Comparison of ENCODE assay signal across 9 cellular contexts in the genomic region with DNA sequence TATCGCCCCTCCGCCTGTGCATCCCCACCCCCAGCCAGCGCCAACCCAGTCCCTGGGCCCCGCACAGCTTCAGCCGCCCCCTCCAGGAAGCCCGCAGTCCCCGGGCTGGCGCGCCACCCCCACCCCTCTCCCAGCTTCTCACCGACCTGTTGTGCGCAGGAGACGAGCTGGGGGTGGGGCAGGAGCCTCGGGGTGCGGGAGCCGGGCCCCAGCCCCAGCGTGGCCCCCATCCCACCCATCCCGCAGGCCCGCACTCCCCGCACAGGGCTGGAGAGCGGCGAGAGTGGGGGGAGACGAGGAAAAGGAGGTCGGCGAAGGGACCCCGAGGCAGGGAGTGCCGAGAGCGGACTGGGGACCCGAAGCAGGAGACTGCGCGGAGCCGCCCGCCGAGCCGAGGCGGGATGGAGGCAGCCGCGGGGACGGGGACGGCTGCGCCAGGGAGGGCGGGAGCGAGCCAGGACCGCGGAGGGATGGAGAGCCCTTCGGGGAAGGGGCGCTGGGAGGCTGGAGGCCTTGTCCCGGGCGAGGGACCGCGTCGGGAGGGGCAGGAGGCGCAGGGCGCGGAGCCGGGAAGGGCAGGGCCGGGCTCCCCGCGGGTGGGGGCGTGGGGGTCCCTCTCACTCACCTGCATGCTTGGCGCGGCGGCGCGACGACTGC. TPM values are rescaled to one million over a fixed set of nuclear protein-coding genes. Genes with fewer than 3 reads are reported as not detected.
DNase-seq lines count a peak whose midpoint lies in the region; ATAC-seq and TF ChIP-seq lines count a peak whose summit lies in the region.
"Had no signal": no experiment of that assay in that cellular context is flagged by ENCODE, and none has a peak within 500 bp of the region (broad histone marks: within the 10 kb centered on the region; RNA-seq: fewer than 3 reads in every experiment).

No MANE protein-coding gene starts in this region.

- peaks cover 65% of the 10 kb centered on the region for H3K27me3 Mint-ChIP-seq in activated T-cell treated with anti-CD3 and anti-CD28 coated beads, Interleukin-2, amount 50 U/mL, for 72 hours (ENCODE audit: low read depth)

- no peaks in the 10 kb centered on the region for H3K36me3 ChIP-seq in heart right ventricle

- peak overlapping the region; percentile 78 to 82 for H3K4me3 Mint-ChIP-seq in activated T-cell treated with anti-CD3 and anti-CD28 coated beads, Interleukin-2, amount 50 U/mL, for 72 hours

- H3K27ac ChIP-seq in heart right ventricle: no peak overlapping the region
- H3K27ac ChIP-seq: VCaP had no signal

- no peaks in the 10 kb centered on the region for H3K9me3 ChIP-seq in heart right ventricle

- no peak for TF ChIP-seq CTCF in heart right ventricle (IDR thresholded peaks at IDR 0.05)

- DNase-seq in activated CD4-positive, alpha-beta T cell treated with anti-CD3 and anti-CD28 coated beads for 48 hours: peak; percentile 22
- no peak for DNase-seq in activated CD4-positive, alpha-beta T cell treated with anti-CD3 and anti-CD28 coated beads, Interleukin-2, amount 50 U/mL, for 4 hours
- peak; percentile 20 to 36 for DNase-seq in activated T-cell treated with anti-CD3 and anti-CD28 coated beads, Interleukin-2, amount 50 U/mL, for 72 hours
- DNase-seq in heart right ventricle (no peak), sciatic nerve (ENCODE audit: low spot score) (no peak), HPDE6-E6E7 (ENCODE audit: extremely low spot score) (no peak)

- peaks cover 3 to 7% of the 10 kb centered on the region in 2 donors for H3K36me3 Mint-ChIP-seq in activated T-cell treated with anti-CD3 and anti-CD28 coated beads, Interleukin-2, amount 50 U/mL, for 72 hours (ENCODE audit: insufficient read depth in 2 of 2)

- no peak overlapping the region for H3K27ac Mint-ChIP-seq in activated T-cell treated with anti-CD3 and anti-CD28 coated beads, Interleukin-2, amount 50 U/mL, for 72 hours

- 1% methylated on average over 57 to 65 of the region's 65 CpGs for WGBS in heart right ventricle, 2 donors

- peak; percentile 57 to 65 for ATAC-seq in activated T-cell treated with anti-CD3 and anti-CD28 coated beads, Interleukin-2, amount 50 U/mL, for 72 hours (replicated peaks in 1 of 2)
- peak in 5 of 8 donors; percentile 10 to 48 (median 23) for ATAC-seq in heart right ventricle
- peak; percentile 39 for ATAC-seq in sciatic nerve
- ATAC-seq in HG02981 (IDR thresholded peaks at IDR 0.05; ENCODE audit: unreplicated experiment): no peak
- no peak for ATAC-seq in HG02588 (IDR thresholded peaks at IDR 0.05; ENCODE audit: unreplicated experiment)

- H3K4me3 ChIP-seq in heart right ventricle: peak overlapping the region; percentile 25 to 54 (median 45)

- intact Hi-C loops in heart right ventricle (cut with DNase I): loop anchor here in 2 of 10 donors (10.0 kb wide), 2 partner anchors 75 to 85 kb away; no protein-coding TSS in a partner anchor
- intact Hi-C loops in sciatic nerve (cut with DNase I): no loop called here

- peaks cover 32% of the 10 kb centered on the region for H3K4me1 Mint-ChIP-seq in activated T-cell treated with anti-CD3 and anti-CD28 coated beads, Interleukin-2, amount 50 U/mL, for 72 hours (ENCODE audit: low read depth)

- H3K4me1 ChIP-seq in heart right ventricle: peaks cover 3 to 16% (median 11%) of the 10 kb centered on the region in 9 donors

- H3K27me3 ChIP-seq in heart right ventricle: peaks cover 12 to 100% (median 82%) of the 10 kb centered on the region in 7 donors

- no peaks in the 10 kb centered on the region for H3K9me3 Mint-ChIP-seq in activated T-cell treated with anti-CD3 and anti-CD28 coated beads, Interleukin-2, amount 50 U/mL, for 72 hours

RNA-seq across cellular contexts. Expression of a gene that starts 0.5 kb away (rescaled TPM):
- under 1 TPM; 0.58 to 0.76 TPM for total RNA-seq in activated T-cell treated with anti-CD3 and anti-CD28 coated beads, Interleukin-2, amount 50 U/mL, for 72 hours
- total RNA-seq in heart right ventricle (under 1 TPM in 4 of 10 donors, not detected in 6; 0.12 to 0.54 (median 0.25) TPM), sciatic nerve (2.5 TPM)
- polyA plus RNA-seq in heart right ventricle: under 1 TPM; 0.22 to 0.58 TPM

RNA-seq across cellular contexts. Expression of a gene that starts 10.9 kb away (rescaled TPM):
- 10 to 100 TPM; 78.1 to 82.2 TPM for total RNA-seq in activated T-cell treated with anti-CD3 and anti-CD28 coated beads, Interleukin-2, amount 50 U/mL, for 72 hours
- total RNA-seq in heart right ventricle (10 to 100 TPM; 25.1 to 36.0 (median 29.0) TPM), sciatic nerve (52.7 TPM)
- 10 to 100 TPM; 17.6 to 23.7 TPM for polyA plus RNA-seq in heart right ventricle

RNA-seq across cellular contexts. Expression of a gene that starts 23.7 kb away (rescaled TPM):
- total RNA-seq in activated T-cell treated with anti-CD3 and anti-CD28 coated beads, Interleukin-2, amount 50 U/mL, for 72 hours: 10 to 100 TPM; 30.2 to 39.7 TPM
- 10 to 100 TPM; 67.4 to 89.8 (median 77.9) TPM for total RNA-seq in heart right ventricle
- polyA plus RNA-seq in heart right ventricle: 10 to 100 TPM; 31.1 to 91.5 TPM
- 47.4 TPM for total RNA-seq in sciatic nerve

RNA-seq across cellular contexts. Expression of a gene that starts 37.2 kb away (rescaled TPM):
- total RNA-seq in activated T-cell treated with anti-CD3 and anti-CD28 coated beads, Interleukin-2, amount 50 U/mL, for 72 hours: 10 to 100 TPM; 27.6 to 28.0 TPM
- total RNA-seq in heart right ventricle: 10 to 100 TPM; 17.7 to 32.5 (median 22.6) TPM
- polyA plus RNA-seq in heart right ventricle: 10 to 100 TPM; 20.0 to 25.5 TPM
- total RNA-seq in sciatic nerve: 42.1 TPM

RNA-seq across cellular contexts. Expression of a gene that starts 52.8 kb away (rescaled TPM):
- 100 to 1,000 TPM; 122 to 134 TPM for total RNA-seq in activated T-cell treated with anti-CD3 and anti-CD28 coated beads, Interleukin-2, amount 50 U/mL, for 72 hours
- 100 to 1,000 TPM; 135 to 182 (median 148) TPM for total RNA-seq in heart right ventricle
- polyA plus RNA-seq in heart right ventricle: 100 to 1,000 TPM; 108 to 197 TPM
- 98.6 TPM for total RNA-seq in sciatic nerve

Comparison
In these comparisons a context has a peak if more than half of its experiments do, and no peak if none do; other contexts are left out.
1. DNase-seq: peak in activated CD4-positive, alpha-beta T cell treated with anti-CD3 and anti-CD28 coated beads for 48 hours (single experiment) and activated T-cell treated with anti-CD3 and anti-CD28 coated beads, Interleukin-2, amount 50 U/mL, for 72 hours (2 of 2); none in activated CD4-positive, alpha-beta T cell treated with anti-CD3 and anti-CD28 coated beads, Interleukin-2, amount 50 U/mL, for 4 hours (0 of 2), heart right ventricle (0 of 2), sciatic nerve (single experiment) and HPDE6-E6E7 (single experiment).
2. ATAC-seq: peak in activated T-cell treated with anti-CD3 and anti-CD28 coated beads, Interleukin-2, amount 50 U/mL, for 72 hours (2 of 2), heart right ventricle (5 of 8) and sciatic nerve (single experiment); none in HG02981 (single experiment) and HG02588 (single experiment).